In the genomic region with DNA sequence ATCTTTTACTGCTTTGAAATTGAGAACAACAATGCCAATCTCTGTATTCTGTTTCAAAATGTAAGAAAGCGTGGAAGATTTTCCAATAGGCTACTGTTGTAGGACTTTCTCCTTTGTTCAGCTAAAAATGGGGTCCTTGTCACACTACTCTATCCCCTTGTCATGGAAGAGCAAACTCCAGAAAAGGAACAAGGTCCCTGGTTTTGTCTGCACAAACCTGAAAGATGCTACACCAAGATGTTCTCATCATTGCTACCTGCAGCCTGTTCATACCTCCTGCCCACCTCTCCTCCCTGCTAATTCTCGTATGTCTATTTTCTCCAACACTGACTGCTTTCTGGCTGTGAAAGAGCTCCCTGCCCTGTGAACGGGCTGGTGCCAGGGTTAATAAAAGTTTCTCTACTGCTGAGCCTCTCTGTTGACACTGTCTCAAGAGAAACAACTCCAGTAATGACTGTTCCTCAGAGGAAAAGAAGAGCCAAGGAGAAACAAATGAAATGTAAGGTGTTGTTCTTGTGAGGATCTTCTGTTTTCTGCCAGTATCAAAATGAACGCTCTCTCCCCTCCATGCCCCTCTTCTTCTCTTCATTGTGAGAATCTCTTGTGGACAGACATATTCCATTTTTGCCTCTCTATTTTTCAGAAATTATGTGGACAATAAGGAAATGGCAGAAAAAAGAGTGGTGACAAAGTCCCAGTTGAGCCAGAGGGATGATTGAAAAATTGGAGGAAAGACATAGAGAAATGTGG, we compare ENCODE assay signal across 1 cellular context.
TF ChIP-seq lines count a peak whose summit lies in the region.

No MANE protein-coding gene starts in this region.

TF ChIP-seq in IMR-90, 13 proteins besides CTCF, POLR2A, EP300 and RAD21:
- no peak for TF ChIP-seq SMC3 (IDR thresholded peaks at IDR 0.05; ENCODE audit: low read depth, low read length)
- no peak for TF ChIP-seq CHD1 (IDR thresholded peaks at IDR 0.05; ENCODE audit: low read depth, low read length)
- TF ChIP-seq NFE2L2 (IDR thresholded peaks at IDR 0.05; ENCODE audit: low read depth, low read length) = no peak
- TF ChIP-seq RCOR1 (IDR thresholded peaks at IDR 0.05; ENCODE audit: insufficient replicate concordance, low read length) = no peak
- no peak for TF ChIP-seq MXI1 (IDR thresholded peaks at IDR 0.05; ENCODE audit: borderline replicate concordance, low read depth, low read length)
- no peak for TF ChIP-seq BHLHE40 (IDR thresholded peaks at IDR 0.05; ENCODE audit: low read depth, low read length)
- no peak for TF ChIP-seq FOS (IDR thresholded peaks at IDR 0.05; ENCODE audit: low read depth, low read length)
- no peak for TF ChIP-seq MAZ (IDR thresholded peaks at IDR 0.05; ENCODE audit: borderline replicate concordance, low read depth, low read length)
- no peak for TF ChIP-seq CEBPB (IDR thresholded peaks at IDR 0.05; ENCODE audit: low read depth, low read length)
- TF ChIP-seq MAFK (IDR thresholded peaks at IDR 0.05; ENCODE audit: low read depth, low read length) = no peak
- TF ChIP-seq, protein P1, sequence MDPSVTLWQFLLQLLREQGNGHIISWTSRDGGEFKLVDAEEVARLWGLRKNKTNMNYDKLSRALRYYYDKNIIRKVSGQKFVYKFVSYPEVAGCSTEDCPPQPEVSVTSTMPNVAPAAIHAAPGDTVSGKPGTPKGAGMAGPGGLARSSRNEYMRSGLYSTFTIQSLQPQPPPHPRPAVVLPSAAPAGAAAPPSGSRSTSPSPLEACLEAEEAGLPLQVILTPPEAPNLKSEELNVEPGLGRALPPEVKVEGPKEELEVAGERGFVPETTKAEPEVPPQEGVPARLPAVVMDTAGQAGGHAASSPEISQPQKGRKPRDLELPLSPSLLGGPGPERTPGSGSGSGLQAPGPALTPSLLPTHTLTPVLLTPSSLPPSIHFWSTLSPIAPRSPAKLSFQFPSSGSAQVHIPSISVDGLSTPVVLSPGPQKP (IDR thresholded peaks at IDR 0.05; ENCODE audit: borderline replicate concordance, low read depth, low read length) = no peak
- no peak for TF ChIP-seq RFX5 (IDR thresholded peaks at IDR 0.05; ENCODE audit: low read depth, low read length)
- TF ChIP-seq, protein P2, sequence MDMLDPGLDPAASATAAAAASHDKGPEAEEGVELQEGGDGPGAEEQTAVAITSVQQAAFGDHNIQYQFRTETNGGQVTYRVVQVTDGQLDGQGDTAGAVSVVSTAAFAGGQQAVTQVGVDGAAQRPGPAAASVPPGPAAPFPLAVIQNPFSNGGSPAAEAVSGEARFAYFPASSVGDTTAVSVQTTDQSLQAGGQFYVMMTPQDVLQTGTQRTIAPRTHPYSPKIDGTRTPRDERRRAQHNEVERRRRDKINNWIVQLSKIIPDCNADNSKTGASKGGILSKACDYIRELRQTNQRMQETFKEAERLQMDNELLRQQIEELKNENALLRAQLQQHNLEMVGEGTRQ (IDR thresholded peaks at IDR 0.05; ENCODE audit: low read depth, low read length) = no peak
TF ChIP-seq in IMR-90: peak in this region for 0.
